Comparison of ENCODE assay signal across 1 cellular context in the genomic region with DNA sequence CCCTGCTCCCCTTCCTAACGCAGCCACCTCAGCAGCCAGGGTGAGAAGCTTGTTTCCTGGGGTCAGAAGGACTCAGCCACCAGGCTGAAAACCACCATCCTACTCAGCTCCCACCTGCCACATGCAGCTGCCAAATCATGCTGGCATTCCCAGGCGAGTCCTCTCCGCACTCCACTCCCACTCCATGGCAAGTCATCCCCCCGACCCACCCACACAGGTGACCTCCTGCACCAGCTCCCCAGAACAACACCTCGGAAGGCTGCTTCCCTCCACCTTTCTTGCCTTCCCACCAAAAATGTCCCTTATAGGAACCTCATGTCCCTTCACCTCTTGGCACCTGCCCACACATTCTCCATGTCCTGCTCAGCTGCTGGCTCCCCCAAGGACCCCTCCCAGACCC.
TF ChIP-seq lines count a peak whose summit lies in the region.

No MANE protein-coding gene starts in this region.

TF ChIP-seq in HepG2, 621 proteins besides CTCF, POLR2A, EP300 and RAD21:
- 0 out of 2 replicates have a peak, but pooled peaks have one; percentile 19 for TF ChIP-seq POLR2AphosphoS5 (IDR thresholded peaks at IDR 0.05; ENCODE audit: low read depth, low read length)
- TF ChIP-seq, protein P1, sequence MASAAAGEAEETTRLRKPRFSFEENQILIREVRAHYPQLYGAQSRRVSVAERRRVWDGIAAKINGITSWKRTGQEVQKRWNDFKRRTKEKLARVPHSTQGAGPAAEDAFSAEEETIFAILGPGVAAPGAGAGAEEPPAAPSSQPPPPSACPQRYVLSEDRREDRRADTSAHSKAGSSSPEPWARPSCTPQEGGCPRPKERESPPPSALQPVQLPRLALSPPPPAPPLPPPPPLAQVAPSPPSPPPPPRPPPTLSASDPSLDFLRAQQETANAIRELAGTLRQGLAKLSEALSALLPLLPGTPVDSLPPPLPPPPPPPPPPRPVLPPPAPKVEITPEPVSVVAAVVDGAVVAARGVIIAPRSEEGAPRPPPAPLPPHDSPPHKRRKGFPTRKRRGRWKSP (CRISPR knock-in tag; IDR thresholded peaks at IDR 0.05) = no peak
TF ChIP-seq in HepG2: peak in this region for 1.
